1 cellular context compared by ENCODE assay signal in genomic region chr21:36149788-36150187, GRCh38.
TF ChIP-seq lines count a peak whose summit lies in the region.

No MANE protein-coding gene starts in this region.

TF ChIP-seq in HepG2, 621 proteins besides CTCF, POLR2A, EP300 and RAD21 (continues in another document):
- TF ChIP-seq FIP1L1 (IDR thresholded peaks at IDR 0.05; ENCODE audit: borderline replicate concordance, insufficient read depth, low read depth, low read length) = no peak
- TF ChIP-seq ZNF317 (CRISPR knock-in tag; IDR thresholded peaks at IDR 0.05) = no peak
- peak; percentile 38; the same call in 1 of the 2 replicates for TF ChIP-seq ZNF770 (CRISPR knock-in tag; IDR thresholded peaks at IDR 0.05)
- no peak for TF ChIP-seq ZEB1 (IDR thresholded peaks at IDR 0.05; ENCODE audit: insufficient replicate concordance, low read depth)
- TF ChIP-seq ZBTB4 (CRISPR knock-in tag; IDR thresholded peaks at IDR 0.05; ENCODE audit: borderline replicate concordance) = no peak
- no peak for TF ChIP-seq SATB2 (CRISPR knock-in tag; IDR thresholded peaks at IDR 0.05)
- TF ChIP-seq ZNF672 (CRISPR knock-in tag; IDR thresholded peaks at IDR 0.05) = no peak
- TF ChIP-seq NR2C2 (CRISPR knock-in tag; IDR thresholded peaks at IDR 0.05; ENCODE audit: borderline replicate concordance) = no peak
- no peak for TF ChIP-seq ZNF142 (CRISPR knock-in tag; IDR thresholded peaks at IDR 0.05)
- no peak for TF ChIP-seq NPAS2 (CRISPR knock-in tag; IDR thresholded peaks at IDR 0.05; ENCODE audit: borderline replicate concordance)
- no peak for TF ChIP-seq FOXA1 (IDR thresholded peaks at IDR 0.05)
- TF ChIP-seq FOXA1 (CRISPR knock-in tag; IDR thresholded peaks at IDR 0.05) = no peak
- no peak for TF ChIP-seq KMT2B (CRISPR knock-in tag; IDR thresholded peaks at IDR 0.05)
- TF ChIP-seq TP53 (CRISPR knock-in tag; conservative IDR thresholded peaks at IDR 0.05) = no peak
- TF ChIP-seq ZNF326 (CRISPR knock-in tag; IDR thresholded peaks at IDR 0.05; ENCODE audit: borderline replicate concordance) = no peak
- 0 out of 2 replicates have a peak, but pooled peaks have one; percentile 21 for TF ChIP-seq RXRB (CRISPR knock-in tag; IDR thresholded peaks at IDR 0.05; ENCODE audit: borderline replicate concordance)
- no peak for TF ChIP-seq ZFP1 (CRISPR knock-in tag; IDR thresholded peaks at IDR 0.05)
- TF ChIP-seq SMARCE1 (IDR thresholded peaks at IDR 0.05; ENCODE audit: borderline replicate concordance) = no peak
- TF ChIP-seq HNRNPL (IDR thresholded peaks at IDR 0.05; ENCODE audit: low read depth, low read length) = no peak
- TF ChIP-seq ZNF121 (CRISPR knock-in tag; IDR thresholded peaks at IDR 0.05) = peak; percentile 79; the same call in 1 of the 2 replicates
- TF ChIP-seq RXRA (CRISPR knock-in tag; IDR thresholded peaks at IDR 0.05) = no peak
- TF ChIP-seq ATF7-NPFF (CRISPR knock-in tag; IDR thresholded peaks at IDR 0.05; ENCODE audit: low read depth) = no peak
- TF ChIP-seq ESRRA (CRISPR knock-in tag; IDR thresholded peaks at IDR 0.05; ENCODE audit: low read depth) = no peak
- TF ChIP-seq KDM5A (IDR thresholded peaks at IDR 0.05; ENCODE audit: borderline replicate concordance, low read length) = no peak
- peak; percentile 66 for TF ChIP-seq NR2F6 (IDR thresholded peaks at IDR 0.05)
- TF ChIP-seq NR2F6 (CRISPR knock-in tag; IDR thresholded peaks at IDR 0.05) = peak; percentile 76
- no peak for TF ChIP-seq ZNF652 (CRISPR knock-in tag; IDR thresholded peaks at IDR 0.05; ENCODE audit: borderline replicate concordance, low read depth)
- no peak for TF ChIP-seq ZBTB43 (CRISPR knock-in tag; conservative IDR thresholded peaks at IDR 0.05)
- no peak for TF ChIP-seq DPF2 (CRISPR knock-in tag; IDR thresholded peaks at IDR 0.05; ENCODE audit: borderline replicate concordance, low read depth)
- TF ChIP-seq NR2F1 (CRISPR knock-in tag; IDR thresholded peaks at IDR 0.05) = peak; percentile 58 to 59; a peak in 2 of 4 replicates
- 0 out of 2 replicates have a peak, but pooled peaks have one; percentile 33 for TF ChIP-seq NR2F2 (IDR thresholded peaks at IDR 0.05; ENCODE audit: borderline replicate concordance, low read depth)
- no peak for TF ChIP-seq RFXANK (CRISPR knock-in tag; IDR thresholded peaks at IDR 0.05)
- TF ChIP-seq POLR2AphosphoS5 (IDR thresholded peaks at IDR 0.05; ENCODE audit: low read depth, low read length) = no peak
- TF ChIP-seq POGZ (CRISPR knock-in tag; IDR thresholded peaks at IDR 0.05) = no peak
- TF ChIP-seq FOXO4 (CRISPR knock-in tag; conservative IDR thresholded peaks at IDR 0.05) = no peak
- no peak for TF ChIP-seq BRD4 (CRISPR knock-in tag; IDR thresholded peaks at IDR 0.05)
- TF ChIP-seq RFXAP (CRISPR knock-in tag; IDR thresholded peaks at IDR 0.05; ENCODE audit: borderline replicate concordance) = no peak
- TF ChIP-seq TCF7L2 (IDR thresholded peaks at IDR 0.05; ENCODE audit: low read depth, low read length) = no peak
- TF ChIP-seq KLF13 (CRISPR knock-in tag; IDR thresholded peaks at IDR 0.05) = no peak
- no peak for TF ChIP-seq NFRKB (IDR thresholded peaks at IDR 0.05)
- TF ChIP-seq ZNF772 (CRISPR knock-in tag; IDR thresholded peaks at IDR 0.05) = no peak
- no peak for TF ChIP-seq ZSCAN20 (CRISPR knock-in tag; IDR thresholded peaks at IDR 0.05; ENCODE audit: borderline replicate concordance)
- TF ChIP-seq CEBPG (CRISPR knock-in tag; IDR thresholded peaks at IDR 0.05) = peak; percentile 80
- no peak for TF ChIP-seq ZNF513 (CRISPR knock-in tag; conservative IDR thresholded peaks at IDR 0.05)
- no peak for TF ChIP-seq SALL2 (CRISPR knock-in tag; IDR thresholded peaks at IDR 0.05)
- no peak for TF ChIP-seq LRRFIP1 (CRISPR knock-in tag; conservative IDR thresholded peaks at IDR 0.05)
- no peak for TF ChIP-seq CC2D1A (CRISPR knock-in tag; IDR thresholded peaks at IDR 0.05)
- TF ChIP-seq RARA (CRISPR knock-in tag; IDR thresholded peaks at IDR 0.05) = peak; percentile 56
- no peak for TF ChIP-seq HOXA5 (CRISPR knock-in tag; IDR thresholded peaks at IDR 0.05)
